10 cellular contexts compared by ENCODE assay signal in the genomic region with DNA sequence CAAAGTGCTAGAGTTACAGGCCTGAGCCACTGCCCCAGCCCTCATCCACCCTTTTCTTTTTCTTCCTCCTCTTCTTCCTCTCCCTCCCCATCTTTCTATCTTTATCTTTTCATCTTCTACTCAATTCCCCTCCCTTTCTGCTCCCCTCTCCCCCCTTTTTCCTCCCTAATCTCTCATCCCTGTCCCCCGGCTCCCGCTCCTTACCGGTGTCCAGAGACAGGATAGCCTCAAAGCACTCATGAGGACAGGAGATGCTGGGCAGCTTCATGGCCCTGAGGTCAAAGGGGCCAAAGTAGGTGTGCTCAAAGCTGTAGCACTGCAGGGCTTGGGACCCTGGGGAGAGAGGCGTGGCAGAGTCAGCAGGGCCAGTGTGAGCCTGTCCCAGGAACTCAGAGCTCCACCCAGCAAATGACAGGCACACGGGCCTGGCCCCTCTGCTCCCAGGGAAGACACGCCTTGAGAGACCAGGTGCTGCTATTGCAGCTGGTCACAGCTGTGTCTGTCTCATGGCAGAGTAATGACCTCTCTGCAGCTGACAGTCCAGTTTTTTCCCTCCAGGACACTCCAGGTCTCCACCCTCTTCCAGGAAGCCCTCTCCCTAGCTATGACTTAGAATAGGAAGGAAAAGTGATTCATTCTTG. TPM values are rescaled to one million over a fixed set of nuclear protein-coding genes. Genes with fewer than 3 reads are reported as not detected.
DNase-seq lines count a peak whose midpoint lies in the region; ATAC-seq and TF ChIP-seq lines count a peak whose summit lies in the region.
"Had no signal": no experiment of that assay in that cellular context is flagged by ENCODE, and none has a peak within 500 bp of the region (broad histone marks: within the 10 kb centered on the region; RNA-seq: fewer than 3 reads in every experiment).

No MANE protein-coding gene starts in this region.

- H3K4me3 ChIP-seq in HUES48 (ENCODE audit: low read depth, low read length): peak overlapping the region; percentile 86; the same call in 1 of the 2 replicates

- intact Hi-C loops in CD4-positive, alpha-beta T cell (cut with DNase I, micrococcal nuclease): loop anchor here in 1 of 2 experiments (10.0 kb wide), 1 partner anchor 365 kb away; no protein-coding TSS in a partner anchor
- intact Hi-C loops in MCF 10A (cut with micrococcal nuclease): no loop called here

- CTCF ChIA-PET in CD4-positive, alpha-beta T cell (lab: Charles Lee): interaction anchor here (0.7 to 1.3 kb wide), 2 partner anchors 10 to 55 kb away, joined by 3 to 4 read pairs; no protein-coding TSS in a partner anchor
- CTCF ChIA-PET in MCF 10A (lab: Yijun Ruan, JAX): interaction anchor here (1.2 to 1.9 kb wide), 2 partner anchors 10 to 55 kb away, joined by 6 to 8 read pairs; no protein-coding TSS in a partner anchor

- no peaks in the 10 kb centered on the region for H3K36me3 ChIP-seq in HUES48 (ENCODE audit: control insufficient read depth, insufficient read depth, low read length)

- no peak overlapping the region for H3K27ac ChIP-seq in CD4-positive, alpha-beta T cell (ENCODE audit: low read depth, low read length)
- H3K27ac ChIP-seq in HUES48 (ENCODE audit: low read depth, low read length): no peak overlapping the region

- peaks cover 6% of the 10 kb centered on the region for H3K4me1 Mint-ChIP-seq in CD4-positive, alpha-beta T cell (ENCODE audit: low read depth)
- H3K4me1 Mint-ChIP-seq in MCF 10A (ENCODE audit: insufficient read depth, unreplicated experiment) (peaks cover 22% of the 10 kb centered on the region), memory B cell (peaks cover 13% of the 10 kb centered on the region)

- DNase-seq in CD4-positive, alpha-beta T cell: no peak
- DNase-seq in MCF 10A (ENCODE audit: unreplicated experiment) (peak; percentile 35), memory B cell (ENCODE audit: low spot score in 2 of 2) (no peak), DMS 273 (lab: John Stamatoyannopoulos, UW; ENCODE audit: unreplicated experiment) (no peak), NCI-H1694 (lab: John Stamatoyannopoulos, UW) (no peak), inferior parietal cortex (ENCODE audit: extremely low spot score) (no peak)
- DNase-seq: activated CD8-positive, alpha-beta memory T cell treated with anti-CD3 and anti-CD28 coated beads for 24 hours; NCI-H1436 had no signal

- H3K27me3 ChIP-seq in CD4-positive, alpha-beta T cell (ENCODE audit: control insufficient read depth, insufficient read depth, low read length): no peaks in the 10 kb centered on the region
- H3K27me3 ChIP-seq in HUES48 (ENCODE audit: control insufficient read depth, insufficient read depth, low read length): peaks cover 56% of the 10 kb centered on the region

- TF ChIP-seq CTCF in CD4-positive, alpha-beta T cell (IDR thresholded peaks at IDR 0.05): no peak
- TF ChIP-seq CTCF in MCF 10A (IDR thresholded peaks at IDR 0.05; ENCODE audit: unreplicated experiment): no peak

- H3K9me3 ChIP-seq in CD4-positive, alpha-beta T cell (ENCODE audit: control insufficient read depth, low read length): no peaks in the 10 kb centered on the region
- H3K9me3 ChIP-seq in HUES48 (ENCODE audit: control insufficient read depth, insufficient read depth, low read length): no peaks in the 10 kb centered on the region

- H3K9me3 Mint-ChIP-seq in CD4-positive, alpha-beta T cell: no peaks in the 10 kb centered on the region
- peaks cover 7% of the 10 kb centered on the region for H3K9me3 Mint-ChIP-seq in MCF 10A (ENCODE audit: unreplicated experiment)
- peaks cover 3% of the 10 kb centered on the region for H3K9me3 Mint-ChIP-seq in memory B cell

- POLR2A ChIA-PET in CD4-positive, alpha-beta T cell (lab: Charles Lee): interaction anchor here (1.1 kb wide), 1 partner anchor 204 kb away, joined by 3 read pairs; the partner anchor contains the start of genes IRGQ and ZNF576
- POLR2A ChIA-PET in MCF 10A (lab: Yijun Ruan, JAX): interaction anchor here (1.2 to 1.3 kb wide), 2 partner anchors 13 to 14 kb away, joined by 3 read pairs; no protein-coding TSS in a partner anchor

- no TSS peak for BruUV-seq in MCF 10A (replicated peaks; lab: Mats Ljungman, UMichigan)

- H3K4me3 Mint-ChIP-seq in CD4-positive, alpha-beta T cell: peak overlapping the region; percentile 63
- H3K4me3 Mint-ChIP-seq in MCF 10A (ENCODE audit: unreplicated experiment) (peak overlapping the region; percentile 67), memory B cell (peak overlapping the region; percentile 79)

- no peaks in the 10 kb centered on the region; the same call in 1 of the 2 replicates for H3K4me1 ChIP-seq in HUES48 (ENCODE audit: control insufficient read depth, insufficient read depth, low read length)

- H3K36me3 Mint-ChIP-seq in CD4-positive, alpha-beta T cell (ENCODE audit: low read depth): no peaks in the 10 kb centered on the region
- H3K36me3 Mint-ChIP-seq in MCF 10A (ENCODE audit: insufficient read depth, unreplicated experiment) (peaks cover 2% of the 10 kb centered on the region), memory B cell (no peaks in the 10 kb centered on the region)

- peaks cover 41% of the 10 kb centered on the region for H3K27me3 Mint-ChIP-seq in CD4-positive, alpha-beta T cell
- H3K27me3 Mint-ChIP-seq in MCF 10A (ENCODE audit: insufficient read depth, unreplicated experiment): no peaks in the 10 kb centered on the region
- peaks cover 36% of the 10 kb centered on the region for H3K27me3 Mint-ChIP-seq in memory B cell

- ATAC-seq in CD4-positive, alpha-beta T cell (ENCODE audit: poor library complexity): no peak
- no peak for ATAC-seq in memory B cell (ENCODE audit: low read depth)
- ATAC-seq in HG02970 (IDR thresholded peaks at IDR 0.05; ENCODE audit: low FRiP score, unreplicated experiment): no peak

- H3K27ac Mint-ChIP-seq in CD4-positive, alpha-beta T cell: no peak overlapping the region
- no peak overlapping the region for H3K27ac Mint-ChIP-seq in MCF 10A (ENCODE audit: low read depth, unreplicated experiment)
- H3K27ac Mint-ChIP-seq in memory B cell: no peak overlapping the region

- no peak overlapping the region for H3K9ac ChIP-seq in HUES48 (ENCODE audit: low read depth, low read length)

RNA-seq across cellular contexts. Expression of gene LYPD5, which starts 2.6 kb away (rescaled TPM):
- total RNA-seq in CD4-positive, alpha-beta T cell: not detected
- 0.21 and 0.47 TPM in 2 replicates for total RNA-seq in MCF 10A (2022)

RNA-seq across cellular contexts. Expression of gene KCNN4, which starts 18.8 kb away (rescaled TPM):
- 10 to 100 TPM in 1 of 2 experiments, 1 to 10 TPM in 1; 9.7 to 10.4 TPM for total RNA-seq in CD4-positive, alpha-beta T cell
- total RNA-seq in MCF 10A (2022): 34.2 and 45.9 TPM in 2 replicates

RNA-seq across cellular contexts. Expression of gene ZNF283, which starts 27.5 kb away (rescaled TPM):
- total RNA-seq in CD4-positive, alpha-beta T cell: 1 to 10 TPM; 2.3 to 3.7 TPM
- 14.7 and 15.4 TPM in 2 replicates for total RNA-seq in MCF 10A (2022)

RNA-seq across cellular contexts. Expression of gene SMG9, which starts 44.9 kb away (rescaled TPM):
- 10 to 100 TPM; 34.7 to 38.2 TPM for total RNA-seq in CD4-positive, alpha-beta T cell
- total RNA-seq in MCF 10A (2022): 76.0 and 76.4 TPM in 2 replicates
